1 cellular context compared by ENCODE assay signal in genomic region chr9:105679406-105680022, GRCh38.
TF ChIP-seq lines count a peak whose summit lies in the region.

No MANE protein-coding gene starts in this region.

TF ChIP-seq in HepG2, 621 proteins besides CTCF, POLR2A, EP300 and RAD21 (continues in another document):
- TF ChIP-seq ZNF562 (CRISPR knock-in tag; IDR thresholded peaks at IDR 0.05; ENCODE audit: borderline replicate concordance), result no peak
- TF ChIP-seq SNAI1 (CRISPR knock-in tag; IDR thresholded peaks at IDR 0.05; ENCODE audit: borderline replicate concordance), result no peak
- peak; percentile 68 for TF ChIP-seq TBX3 (IDR thresholded peaks at IDR 0.05; ENCODE audit: borderline replicate concordance)
- TF ChIP-seq ZNF274 (CRISPR knock-in tag; IDR thresholded peaks at IDR 0.05), result no peak
- 0 out of 2 replicates have a peak, but pooled peaks have one; percentile 13 for TF ChIP-seq HDAC1 (CRISPR knock-in tag; IDR thresholded peaks at IDR 0.05)
- TF ChIP-seq EHMT2 (IDR thresholded peaks at IDR 0.05; ENCODE audit: borderline replicate concordance, low read depth, low read length), result peak; percentile 47; the same call in 1 of the 2 replicates
- no peak for TF ChIP-seq FOXA1 (IDR thresholded peaks at IDR 0.05)
- TF ChIP-seq FOXA1 (CRISPR knock-in tag; IDR thresholded peaks at IDR 0.05), result peak; percentile 25; the same call in 1 of the 2 replicates
- no peak for TF ChIP-seq ZNF501 (CRISPR knock-in tag; IDR thresholded peaks at IDR 0.05)
- peak; percentile 12; the same call in 1 of the 2 replicates for TF ChIP-seq CEBPG (CRISPR knock-in tag; IDR thresholded peaks at IDR 0.05)
- TF ChIP-seq ZNF431 (CRISPR knock-in tag; IDR thresholded peaks at IDR 0.05; ENCODE audit: borderline replicate concordance, low read depth), result no peak
- TF ChIP-seq ZNF121 (CRISPR knock-in tag; IDR thresholded peaks at IDR 0.05), result no peak
- no peak for TF ChIP-seq ZNF136 (CRISPR knock-in tag; IDR thresholded peaks at IDR 0.05; ENCODE audit: low read depth)
- no peak for TF ChIP-seq NR3C1 (CRISPR knock-in tag; IDR thresholded peaks at IDR 0.05)
- no peak for TF ChIP-seq PBX3 (CRISPR knock-in tag; IDR thresholded peaks at IDR 0.05; ENCODE audit: borderline replicate concordance)
- TF ChIP-seq KMT2B (CRISPR knock-in tag; IDR thresholded peaks at IDR 0.05), result no peak
- 0 out of 2 replicates have a peak, but pooled peaks have one; percentile 47 for TF ChIP-seq ARID3A (IDR thresholded peaks at IDR 0.05; ENCODE audit: low read depth, low read length)
- TF ChIP-seq SAP130 (CRISPR knock-in tag; IDR thresholded peaks at IDR 0.05; ENCODE audit: low read depth), result 0 out of 2 replicates have a peak, but pooled peaks have one; percentile 45
- TF ChIP-seq FOXA3 (CRISPR knock-in tag; IDR thresholded peaks at IDR 0.05), result peak; percentile 45; the same call in 1 of the 2 replicates
- no peak for TF ChIP-seq AKAP8 (CRISPR knock-in tag; IDR thresholded peaks at IDR 0.05)
- TF ChIP-seq IKZF1 (IDR thresholded peaks at IDR 0.05), result no peak
- peak; percentile 82 for TF ChIP-seq TBX2 (CRISPR knock-in tag; IDR thresholded peaks at IDR 0.05; ENCODE audit: borderline replicate concordance)
- peak; percentile 37; the same call in 1 of the 2 replicates for TF ChIP-seq GATAD2A (CRISPR knock-in tag; IDR thresholded peaks at IDR 0.05)
- no peak for TF ChIP-seq ZSCAN9 (CRISPR knock-in tag; IDR thresholded peaks at IDR 0.05; ENCODE audit: borderline replicate concordance)
- TF ChIP-seq ZNF644 (CRISPR knock-in tag; IDR thresholded peaks at IDR 0.05; ENCODE audit: low read depth), result peak; percentile 12; the same call in 1 of the 2 replicates
- TF ChIP-seq MIER2 (CRISPR knock-in tag; IDR thresholded peaks at IDR 0.05), result peak; percentile 28; the same call in 1 of the 2 replicates
- TF ChIP-seq FOXP4 (CRISPR knock-in tag; IDR thresholded peaks at IDR 0.05), result 0 out of 2 replicates have a peak, but pooled peaks have one; percentile 33
- peak; percentile 86; the same call in 1 of the 2 replicates for TF ChIP-seq NCOR1 (IDR thresholded peaks at IDR 0.05; ENCODE audit: borderline replicate concordance, low read length)
- no peak for TF ChIP-seq ATF3 (CRISPR knock-in tag; IDR thresholded peaks at IDR 0.05)
- TF ChIP-seq FOXJ3 (CRISPR knock-in tag; IDR thresholded peaks at IDR 0.05; ENCODE audit: borderline replicate concordance), result peak; percentile 34; the same call in 1 of the 2 replicates
- TF ChIP-seq ZNF235 (CRISPR knock-in tag; IDR thresholded peaks at IDR 0.05; ENCODE audit: borderline replicate concordance), result no peak
- no peak for TF ChIP-seq CREBL2 (CRISPR knock-in tag; IDR thresholded peaks at IDR 0.05; ENCODE audit: borderline replicate concordance)
- TF ChIP-seq HNF4A (CRISPR knock-in tag; IDR thresholded peaks at IDR 0.05), result peak; percentile 82
- TF ChIP-seq ISL2 (CRISPR knock-in tag; IDR thresholded peaks at IDR 0.05), result 0 out of 2 replicates have a peak, but pooled peaks have one; percentile 17
- TF ChIP-seq ZNF260 (CRISPR knock-in tag; IDR thresholded peaks at IDR 0.05; ENCODE audit: borderline replicate concordance, low read depth), result no peak
- no peak for TF ChIP-seq KDM5B (CRISPR knock-in tag; IDR thresholded peaks at IDR 0.05; ENCODE audit: borderline replicate concordance)
- peak; percentile 47; the same call in 1 of the 2 replicates for TF ChIP-seq PHF21A (CRISPR knock-in tag; IDR thresholded peaks at IDR 0.05)
- peak; percentile 29; the same call in 1 of the 2 replicates for TF ChIP-seq HMG20A (CRISPR knock-in tag; IDR thresholded peaks at IDR 0.05; ENCODE audit: borderline replicate concordance)
- TF ChIP-seq NFIC (IDR thresholded peaks at IDR 0.05; ENCODE audit: low read length), result peak; percentile 64; the same call in 1 of the 2 replicates
- peak; percentile 41; the same call in 1 of the 2 replicates for TF ChIP-seq ZNF605 (CRISPR knock-in tag; IDR thresholded peaks at IDR 0.05)
- no peak for TF ChIP-seq ZBTB34 (CRISPR knock-in tag; IDR thresholded peaks at IDR 0.05)
- no peak for TF ChIP-seq PHB2 (IDR thresholded peaks at IDR 0.05; ENCODE audit: partially characterized antibody)
- TF ChIP-seq ZNF792 (CRISPR knock-in tag; IDR thresholded peaks at IDR 0.05), result no peak
- TF ChIP-seq GLMP (CRISPR knock-in tag; IDR thresholded peaks at IDR 0.05; ENCODE audit: borderline replicate concordance), result no peak
- TF ChIP-seq ZNF430 (CRISPR knock-in tag; IDR thresholded peaks at IDR 0.05), result peak; percentile 57; the same call in 1 of the 2 replicates
- no peak for TF ChIP-seq THAP11 (CRISPR knock-in tag; IDR thresholded peaks at IDR 0.05)
- TF ChIP-seq FOXP1 (IDR thresholded peaks at IDR 0.05), result no peak
- TF ChIP-seq FOXP1 (CRISPR knock-in tag; IDR thresholded peaks at IDR 0.05), result 0 out of 2 replicates have a peak, but pooled peaks have one; percentile 51
- TF ChIP-seq ASH2L (IDR thresholded peaks at IDR 0.05; ENCODE audit: insufficient read length, low read depth, low read length), result peak; percentile 44
- TF ChIP-seq NR2F6 (IDR thresholded peaks at IDR 0.05), result 0 out of 2 replicates have a peak, but pooled peaks have one; percentile 14
- no peak for TF ChIP-seq NR2F6 (CRISPR knock-in tag; IDR thresholded peaks at IDR 0.05)
- no peak for TF ChIP-seq DZIP1 (CRISPR knock-in tag; IDR thresholded peaks at IDR 0.05)
- TF ChIP-seq SOX5 (CRISPR knock-in tag; IDR thresholded peaks at IDR 0.05; ENCODE audit: borderline replicate concordance), result peak; percentile 71; the same call in 1 of the 2 replicates
- no peak for TF ChIP-seq E2F5 (CRISPR knock-in tag; conservative IDR thresholded peaks at IDR 0.05)
- no peak for TF ChIP-seq KLF6 (CRISPR knock-in tag; IDR thresholded peaks at IDR 0.05)
- peak; percentile 58 for TF ChIP-seq BCL6 (CRISPR knock-in tag; IDR thresholded peaks at IDR 0.05)
- peak; percentile 86 for TF ChIP-seq ZNF629 (CRISPR knock-in tag; conservative IDR thresholded peaks at IDR 0.05)
- peak; percentile 81 for TF ChIP-seq PAXIP1 (CRISPR knock-in tag; conservative IDR thresholded peaks at IDR 0.05)
